ENCODE assay signal across 16 cellular contexts in the genomic region with DNA sequence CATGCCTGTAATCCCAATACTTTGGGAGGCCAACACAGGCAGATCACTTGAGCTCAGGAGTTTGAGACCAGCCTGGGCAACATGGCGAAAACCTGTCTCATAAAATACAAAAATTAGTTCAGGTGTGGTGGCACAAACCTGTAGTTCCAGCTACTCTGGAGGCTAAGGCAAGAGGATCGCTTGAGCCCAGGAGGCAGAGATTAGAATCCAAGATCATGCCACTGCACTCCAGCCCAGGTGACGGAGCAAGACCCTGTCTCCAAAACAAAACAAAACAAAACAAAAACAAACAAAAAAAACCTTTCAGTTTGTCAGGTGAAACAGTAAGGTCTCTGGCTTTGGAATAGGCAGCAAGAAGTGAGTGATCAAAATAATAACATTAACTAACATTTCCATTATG.
A peak's percentile ranks its signal among the peaks of the same experiment; 100 is the strongest.
DNase-seq lines count a peak whose midpoint lies in the region; ATAC-seq and TF ChIP-seq lines count a peak whose summit lies in the region.
"Had no signal": no experiment of that assay in that cellular context is flagged by ENCODE, and none has a peak within 500 bp of the region (broad histone marks: within the 10 kb centered on the region; RNA-seq: fewer than 3 reads in every experiment).

No MANE protein-coding gene starts in this region.

- H3K4me1 ChIP-seq in IMR-90 (ENCODE audit: control insufficient read depth, insufficient read depth, low read length), result peaks cover 15% of the 10 kb centered on the region
- H3K4me1 ChIP-seq in PC-9 (replicated peaks; ENCODE audit: insufficient read depth), result peaks cover 35% of the 10 kb centered on the region
- no peaks in the 10 kb centered on the region for H3K4me1 ChIP-seq in mesenchymal stem cell (ENCODE audit: control insufficient read depth, insufficient read depth, low read depth, low read length)
- H3K4me1 ChIP-seq in suprapubic skin, result peaks cover 29% of the 10 kb centered on the region

- H3K4ac ChIP-seq in IMR-90 (ENCODE audit: low read depth, low read length) (peak overlapping the region; percentile 24; the same call in 1 of the 2 replicates), mesenchymal stem cell (ENCODE audit: low read depth in 1 of 2, low read length in 2 of 2) (no peak overlapping the region)

- TF ChIP-seq RAD21 in IMR-90 (IDR thresholded peaks at IDR 0.05; ENCODE audit: low read length), result no peak

- peak overlapping the region; percentile 33; the same call in 1 of the 2 replicates for H2BK20ac ChIP-seq in IMR-90 (ENCODE audit: low read depth, low read length)

- peak overlapping the region; percentile 55; the same call in 1 of the 2 replicates for H2BK120ac ChIP-seq in IMR-90 (ENCODE audit: low read depth, low read length)
- peak overlapping the region; percentile 52 for H2BK120ac ChIP-seq in mesenchymal stem cell (ENCODE audit: low read depth, low read length)

- no peak overlapping the region for H3K4me2 ChIP-seq in IMR-90 (ENCODE audit: low read depth, low read length)
- peak overlapping the region; percentile 58 for H3K4me2 ChIP-seq in PC-9
- H3K4me2 ChIP-seq in mesenchymal stem cell (ENCODE audit: low read length, poor library complexity, severe bottlenecking), result no peak overlapping the region
- H3K4me2 ChIP-seq: GM23338 had no signal

- H3K79me1 ChIP-seq in IMR-90 (ENCODE audit: low read depth in 1 of 2, low read length in 2 of 2) (peaks cover 0 to 19% of the 10 kb centered on the region in 2 experiments; a peak in 2 of 4 replicates), mesenchymal stem cell (replicated peaks; ENCODE audit: low read length, poor library complexity, severe bottlenecking) (no peaks in the 10 kb centered on the region)

- intact Hi-C loops in IMR-90 (cut with micrococcal nuclease) (no loop called here), PC-9 (cut with micrococcal nuclease; ENCODE audit: unreplicated experiment) (no loop called here)

- H3K14ac ChIP-seq in IMR-90 (replicated peaks; ENCODE audit: low read depth, low read length), result 0 out of 2 replicates have a peak overlapping the region, but pooled peaks have one; percentile 5
- H3K14ac ChIP-seq in mesenchymal stem cell (ENCODE audit: low read length in 2 of 2), result no peak overlapping the region

- no peaks in the 10 kb centered on the region for H3K9me2 ChIP-seq in PC-9 (ENCODE audit: insufficient read depth)

- H3F3A ChIP-seq in PC-9 (ENCODE audit: insufficient read depth, low read depth), result peaks cover 32% of the 10 kb centered on the region

- POLR2A ChIA-PET in IMR-90 (lab: Charles Lee; ENCODE audit: unreplicated experiment), result no interaction called here
- POLR2A ChIA-PET in PC-9 (lab: Charles Lee; ENCODE audit: unreplicated experiment), result interaction anchor here (0.6 to 0.8 kb wide), 2 partner anchors 122 to 168 kb away, joined by 4 to 5 read pairs; no protein-coding TSS in a partner anchor

- ATAC-seq in IMR-90 (ENCODE audit: low read depth), result no peak
- ATAC-seq: GM23338, HCT116 had no signal

- no CpG with 5 or more reads among the region's 3 CpGs for WGBS in IMR-90 (ENCODE audit: extremely low coverage in 2 of 2, insufficient read length in 1 of 2), 2 experiments
- WGBS in mesenchymal stem cell, result 94% methylated on average over 3 of the region's 3 CpGs
- 72% methylated on average over 3 of the region's 3 CpGs for WGBS in suprapubic skin

- no peak for TF ChIP-seq EP300 in suprapubic skin (IDR thresholded peaks at IDR 0.05)

- H3K56ac ChIP-seq in IMR-90 (ENCODE audit: extremely low read depth, insufficient read depth, low read length), result no peak overlapping the region

- no peak overlapping the region for H2AFZ ChIP-seq in IMR-90 (replicated peaks; ENCODE audit: low read length, poor library complexity)
- no peak overlapping the region for H2AFZ ChIP-seq in PC-9
- H2AFZ ChIP-seq in mesenchymal stem cell (ENCODE audit: low read depth, low read length), result no peak overlapping the region
- H2AFZ ChIP-seq: GM23338 had no signal

- H3K27ac ChIP-seq in IMR-90 (ENCODE audit: insufficient read depth, low read length) (no peak overlapping the region), PC-9 (peak overlapping the region; percentile 81), mesenchymal stem cell (ENCODE audit: low read length, poor library complexity, severe bottlenecking) (no peak overlapping the region), suprapubic skin (peak overlapping the region; percentile 14), WERI-Rb-1 (no peak overlapping the region)

- DNase-seq in IMR-90, result no peak
- DNase-seq in PC-9, result no peak
- no peak for DNase-seq in mesenchymal stem cell
- no peak for DNase-seq in suprapubic skin (ENCODE audit: low spot score in 2 of 2)
- no peak for DNase-seq in SHP77 (lab: John Stamatoyannopoulos, UW)
- no peak for DNase-seq in WERI-Rb-1
- no peak for DNase-seq in HK-2 (ENCODE audit: unreplicated experiment)
- DNase-seq: C1 segment of cervical spinal cord; Calu3; CD4-positive, alpha-beta memory T cell; COR-L47; DMS79 treated with DMSO at 0.1 percent for 48 hours; GF-D8; H9 had no signal

- H4K20me1 ChIP-seq in IMR-90 (ENCODE audit: insufficient read depth, low read length), result no peaks in the 10 kb centered on the region
- no peaks in the 10 kb centered on the region for H4K20me1 ChIP-seq in PC-9 (ENCODE audit: insufficient read depth)

- no peak overlapping the region for H2BK12ac ChIP-seq in mesenchymal stem cell (ENCODE audit: low read length in 2 of 2)

- H2BK5ac ChIP-seq in IMR-90 (ENCODE audit: low read depth, low read length, poor library complexity, severe bottlenecking) (no peak overlapping the region), mesenchymal stem cell (ENCODE audit: low read depth, low read length, poor library complexity, severe bottlenecking) (no peak overlapping the region)

- H3K79me2 ChIP-seq in PC-9 (ENCODE audit: low read depth), result no peaks in the 10 kb centered on the region

- H3K36me3 ChIP-seq in IMR-90 (ENCODE audit: control insufficient read depth, insufficient read depth, low read length), result no peaks in the 10 kb centered on the region
- no peaks in the 10 kb centered on the region for H3K36me3 ChIP-seq in PC-9 (ENCODE audit: low read depth)
- H3K36me3 ChIP-seq in mesenchymal stem cell (ENCODE audit: control insufficient read depth in 1 of 2, insufficient read depth in 2 of 2, low read depth in 1 of 2, low read length in 2 of 2), result no peaks in the 10 kb centered on the region
- H3K36me3 ChIP-seq in suprapubic skin, result no peaks in the 10 kb centered on the region
- H3K36me3 ChIP-seq in WERI-Rb-1, result no peaks in the 10 kb centered on the region

- H2AK5ac ChIP-seq in IMR-90 (ENCODE audit: low read depth, low read length) (no peak overlapping the region; the same call in 1 of the 2 replicates), mesenchymal stem cell (ENCODE audit: low read length, severe bottlenecking) (no peak overlapping the region)

- dilution Hi-C loops in IMR-90 (cut with HindIII; ENCODE audit: low sequenced_read_pairs, unreplicated experiment), result no loop called here

- H3K27me3 ChIP-seq in IMR-90 (ENCODE audit: control insufficient read depth, insufficient read depth, low read length) (no peaks in the 10 kb centered on the region), PC-9 (ENCODE audit: insufficient read depth, low read depth) (no peaks in the 10 kb centered on the region), mesenchymal stem cell (ENCODE audit: control insufficient read depth in 1 of 2, insufficient read depth in 1 of 2, low read length in 2 of 2) (no peaks in the 10 kb centered on the region), suprapubic skin (no peaks in the 10 kb centered on the region), WERI-Rb-1 (ENCODE audit: insufficient read depth, low read depth, severe bottlenecking) (no peaks in the 10 kb centered on the region)

- 0 out of 2 replicates have a peak overlapping the region, but pooled peaks have one; percentile 31 for H3K23ac ChIP-seq in IMR-90 (ENCODE audit: low read depth, low read length)
- H3K23ac ChIP-seq in mesenchymal stem cell (ENCODE audit: low read length in 2 of 2), result no peak overlapping the region

- H2BK15ac ChIP-seq in IMR-90 (ENCODE audit: low read depth, low read length) (peak overlapping the region; percentile 81; the same call in 1 of the 3 replicates), mesenchymal stem cell (ENCODE audit: low read depth, poor library complexity, severe bottlenecking) (no peak overlapping the region)

- H2AK9ac ChIP-seq in IMR-90 (replicated peaks; ENCODE audit: low read depth, low read length, poor library complexity), result no peak overlapping the region

- no peak overlapping the region for H4K8ac ChIP-seq in IMR-90 (ENCODE audit: low read depth in 2 of 2, low read length in 2 of 2)
- H4K8ac ChIP-seq in mesenchymal stem cell (ENCODE audit: low read length), result no peak overlapping the region

- no peak for TF ChIP-seq POLR2A in IMR-90 (IDR thresholded peaks at IDR 0.05; ENCODE audit: low read depth, low read length)
- no peak for TF ChIP-seq POLR2A in suprapubic skin (IDR thresholded peaks at IDR 0.05)

- TF ChIP-seq CTCF in IMR-90 (conservative IDR thresholded peaks at IDR 0.05; ENCODE audit: low read depth, low read length), result no peak
- no peak for TF ChIP-seq CTCF in PC-9 (conservative IDR thresholded peaks at IDR 0.05)
- no peak for TF ChIP-seq CTCF in suprapubic skin (IDR thresholded peaks at IDR 0.05)
- no peak for TF ChIP-seq CTCF in WERI-Rb-1 (IDR thresholded peaks at IDR 0.05; ENCODE audit: low read depth, low read length)

- in situ Hi-C loops in IMR-90 (cut with MboI; ENCODE audit: low sequenced_read_pairs), result no loop called here

- BruUV-seq in IMR-90 (replicated peaks; lab: Mats Ljungman, UMichigan), result no TSS peak
- no TSS peak for BruUV-seq in PC-9 (replicated peaks; lab: Mats Ljungman, UMichigan)

- H3K18ac ChIP-seq in IMR-90 (ENCODE audit: low read depth, low read length) (peak overlapping the region; percentile 66; the same call in 1 of the 2 replicates), mesenchymal stem cell (ENCODE audit: low read depth in 1 of 2, low read length in 2 of 2) (no peak overlapping the region)

- H4K91ac ChIP-seq in IMR-90 (ENCODE audit: insufficient read depth, low read depth, low read length) (no peak overlapping the region), mesenchymal stem cell (ENCODE audit: low read length) (no peak overlapping the region)

- H3K4me3 ChIP-seq in IMR-90 (ENCODE audit: insufficient read depth, low read depth, low read length) (no peak overlapping the region), PC-9 (no peak overlapping the region), mesenchymal stem cell (ENCODE audit: insufficient read depth in 1 of 2, low read depth in 1 of 2, low read length in 2 of 2) (no peak overlapping the region), suprapubic skin (no peak overlapping the region), WERI-Rb-1 (ENCODE audit: low read depth, low read length) (no peak overlapping the region)
- H3K4me3 ChIP-seq: GM23338 had no signal

- H3K9ac ChIP-seq in IMR-90 (ENCODE audit: low read depth, low read length) (no peak overlapping the region), mesenchymal stem cell (ENCODE audit: low read length) (no peak overlapping the region)

- peak overlapping the region; percentile 50; the same call in 1 of the 2 replicates for H4K5ac ChIP-seq in IMR-90 (ENCODE audit: low read depth, low read length)

- CTCF ChIA-PET in IMR-90 (lab: Yijun Ruan, JAX), result no interaction called here
- CTCF ChIA-PET in PC-9 (lab: Charles Lee), result no interaction called here

- H3K9me3 ChIP-seq in IMR-90 (ENCODE audit: control insufficient read depth, insufficient read depth, low read length) (no peaks in the 10 kb centered on the region), PC-9 (ENCODE audit: insufficient read depth, low read depth) (0 out of 2 replicates have a peak, but pooled peaks cover 10% of the 10 kb centered on the region), mesenchymal stem cell (ENCODE audit: control insufficient read depth, low read length) (no peaks in the 10 kb centered on the region), suprapubic skin (no peaks in the 10 kb centered on the region), WERI-Rb-1 (ENCODE audit: severe bottlenecking) (peaks cover 4% of the 10 kb centered on the region)

- peaks cover 18% of the 10 kb centered on the region for H3K9me1 ChIP-seq in IMR-90 (ENCODE audit: insufficient read depth, low read length)

Comparison
In these comparisons a context has a peak if more than half of its experiments do, and no peak if none do; other contexts are left out.
1. H3K27ac ChIP-seq: peak in PC-9 (single experiment) and suprapubic skin (single experiment); none in IMR-90 (single experiment), mesenchymal stem cell (single experiment) and WERI-Rb-1 (single experiment).